Comparison of ENCODE assay signal across 20 cellular contexts in the genomic region with DNA sequence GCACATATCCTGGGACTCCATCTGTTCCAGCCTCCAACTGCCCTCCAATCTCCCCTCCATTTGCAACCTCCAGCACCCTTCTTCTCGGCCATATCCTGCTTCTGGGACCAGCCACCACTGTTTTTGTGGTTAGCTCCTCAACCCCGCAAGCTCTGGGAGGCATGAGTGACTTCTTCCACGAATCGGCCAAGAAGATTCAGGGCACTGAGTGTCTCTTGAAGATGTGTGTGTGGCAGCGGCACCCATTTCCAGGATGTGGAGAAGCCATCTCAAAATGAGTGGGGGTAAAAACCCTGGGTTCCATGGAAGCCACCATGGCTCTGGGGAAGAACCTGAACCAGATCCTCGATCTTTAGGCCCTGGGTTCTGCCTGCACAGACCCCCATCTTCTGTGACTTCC.
DNase-seq lines count a peak whose midpoint lies in the region; ATAC-seq and TF ChIP-seq lines count a peak whose summit lies in the region.
"Had no signal": no experiment of that assay in that cellular context is flagged by ENCODE, and none has a peak within 500 bp of the region (broad histone marks: within the 10 kb centered on the region; RNA-seq: fewer than 3 reads in every experiment).

No MANE protein-coding gene starts in this region.

- peaks cover 10% of the 10 kb centered on the region for H3K36me3 Mint-ChIP-seq in activated CD4-positive, alpha-beta T cell treated with anti-CD3 and anti-CD28 coated beads, Interleukin-2, amount 10 ng/mL, durations not matched to agents 24 days and 14 days (ENCODE audit: low read depth)
- peaks cover 7% of the 10 kb centered on the region for H3K36me3 Mint-ChIP-seq in activated CD8-positive, alpha-beta T cell treated with anti-CD3 and anti-CD28 coated beads, Interleukin-2, amount 10 ng/mL, durations not matched to agents 7 days and 5 days (ENCODE audit: low read depth)
- H3K36me3 Mint-ChIP-seq in naive thymus-derived CD4-positive, alpha-beta T cell, result peaks cover 0 to 15% (median 8%) of the 10 kb centered on the region in 5 donors

- H3K4me2 ChIP-seq in DOHH2 (ENCODE audit: low read length), result peak overlapping the region; percentile 98
- H3K4me2 ChIP-seq: smooth muscle cell had no signal

- H3K4me3 ChIP-seq in DOHH2 (ENCODE audit: low read length) (peak overlapping the region; percentile 55), suprapubic skin (no peak overlapping the region)
- H3K4me3 ChIP-seq in naive thymus-derived CD4-positive, alpha-beta T cell (ENCODE audit: low read length), result no peak overlapping the region
- H3K4me3 ChIP-seq: body of pancreas, K562, lung, smooth muscle cell had no signal

- H3K4me1 Mint-ChIP-seq in activated CD4-positive, alpha-beta T cell treated with anti-CD3 and anti-CD28 coated beads, Interleukin-2, amount 10 ng/mL, durations not matched to agents 24 days and 14 days, result peaks cover 47% of the 10 kb centered on the region
- peaks cover 52% of the 10 kb centered on the region for H3K4me1 Mint-ChIP-seq in activated CD8-positive, alpha-beta T cell treated with anti-CD3 and anti-CD28 coated beads, Interleukin-2, amount 10 ng/mL, durations not matched to agents 7 days and 5 days (ENCODE audit: low read depth)
- peaks cover 46 to 93% (median 68%) of the 10 kb centered on the region in 7 donors for H3K4me1 Mint-ChIP-seq in naive thymus-derived CD4-positive, alpha-beta T cell

- peak overlapping the region; percentile 50 for H3K4me3 Mint-ChIP-seq in activated CD4-positive, alpha-beta T cell treated with anti-CD3 and anti-CD28 coated beads, Interleukin-2, amount 10 ng/mL, durations not matched to agents 24 days and 14 days
- no peak overlapping the region for H3K4me3 Mint-ChIP-seq in activated CD8-positive, alpha-beta T cell treated with anti-CD3 and anti-CD28 coated beads, Interleukin-2, amount 10 ng/mL, durations not matched to agents 7 days and 5 days
- H3K4me3 Mint-ChIP-seq in naive thymus-derived CD4-positive, alpha-beta T cell, result peak overlapping the region in 8 of 10 donors; percentile 2 to 79 (median 46)
- H3K4me3 Mint-ChIP-seq: HFFc6 had no signal

- H3K4me1 ChIP-seq in DOHH2 (ENCODE audit: control insufficient read depth, low read length), result peaks cover 97% of the 10 kb centered on the region
- peaks cover 8 to 39% of the 10 kb centered on the region in 2 donors for H3K4me1 ChIP-seq in naive thymus-derived CD4-positive, alpha-beta T cell (ENCODE audit: control insufficient read depth in 2 of 2, insufficient read depth in 2 of 2, low read length in 2 of 2)
- H3K4me1 ChIP-seq in suprapubic skin, result peaks cover 38% of the 10 kb centered on the region
- H3K4me1 ChIP-seq: BE2C had no signal

- H4K20me1 ChIP-seq in DOHH2 (ENCODE audit: control insufficient read depth, insufficient read depth, low read depth, low read length), result no peaks in the 10 kb centered on the region

- no peaks in the 10 kb centered on the region for H3K27me3 Mint-ChIP-seq in activated CD4-positive, alpha-beta T cell treated with anti-CD3 and anti-CD28 coated beads, Interleukin-2, amount 10 ng/mL, durations not matched to agents 24 days and 14 days
- H3K27me3 Mint-ChIP-seq in activated CD8-positive, alpha-beta T cell treated with anti-CD3 and anti-CD28 coated beads, Interleukin-2, amount 10 ng/mL, durations not matched to agents 7 days and 5 days (ENCODE audit: low read depth), result no peaks in the 10 kb centered on the region
- no peaks in the 10 kb centered on the region for H3K27me3 Mint-ChIP-seq in naive thymus-derived CD4-positive, alpha-beta T cell

- H3K79me2 ChIP-seq in DOHH2 (ENCODE audit: control insufficient read depth, low read length), result peaks cover 80% of the 10 kb centered on the region

- CTCF ChIA-PET in activated CD8-positive, alpha-beta T cell treated with anti-CD3 and anti-CD28 coated beads, Interleukin-2, amount 10 ng/mL, durations not matched to agents 7 days and 5 days (lab: Charles Lee), result no interaction called here
- CTCF ChIA-PET in naive thymus-derived CD4-positive, alpha-beta T cell (lab: Charles Lee), result no interaction called here

- intact Hi-C loops in activated CD4-positive, alpha-beta T cell treated with anti-CD3 and anti-CD28 coated beads, Interleukin-2, amount 10 ng/mL, durations not matched to agents 24 days and 14 days (cut with micrococcal nuclease), result no loop called here
- intact Hi-C loops in naive thymus-derived CD4-positive, alpha-beta T cell (cut with micrococcal nuclease), result no loop called here

- peak overlapping the region; percentile 88 for H3K27ac Mint-ChIP-seq in activated CD4-positive, alpha-beta T cell treated with anti-CD3 and anti-CD28 coated beads, Interleukin-2, amount 10 ng/mL, durations not matched to agents 24 days and 14 days
- H3K27ac Mint-ChIP-seq in activated CD8-positive, alpha-beta T cell treated with anti-CD3 and anti-CD28 coated beads, Interleukin-2, amount 10 ng/mL, durations not matched to agents 7 days and 5 days, result peak overlapping the region; percentile 44
- H3K27ac Mint-ChIP-seq in naive thymus-derived CD4-positive, alpha-beta T cell, result peak overlapping the region; percentile 57 to 93 (median 86)
- H3K27ac Mint-ChIP-seq: HFFc6 had no signal

- POLR2A ChIA-PET in activated CD8-positive, alpha-beta T cell treated with anti-CD3 and anti-CD28 coated beads, Interleukin-2, amount 10 ng/mL, durations not matched to agents 7 days and 5 days (lab: Charles Lee), result interaction anchor here (1.0 kb wide), 1 partner anchor 11 kb away, joined by 5 read pairs; no protein-coding TSS in a partner anchor
- POLR2A ChIA-PET in naive thymus-derived CD4-positive, alpha-beta T cell (lab: Charles Lee), result interaction anchor here (4.2 kb wide), 1 partner anchor 13 kb away, joined by 26 read pairs; no protein-coding TSS in a partner anchor

- H3K27me3 ChIP-seq in DOHH2 (ENCODE audit: control insufficient read depth, low read length) (no peaks in the 10 kb centered on the region), suprapubic skin (no peaks in the 10 kb centered on the region)
- no peaks in the 10 kb centered on the region for H3K27me3 ChIP-seq in naive thymus-derived CD4-positive, alpha-beta T cell (ENCODE audit: control insufficient read depth in 2 of 2, insufficient read depth in 2 of 2, low read length in 2 of 2)
- H3K27me3 ChIP-seq: BE2C, body of pancreas had no signal

- peak; percentile 69 for DNase-seq in activated CD4-positive, alpha-beta T cell treated with anti-CD3 and anti-CD28 coated beads, Interleukin-2, amount 10 ng/mL, durations not matched to agents 24 days and 14 days
- DNase-seq in activated CD4-positive, alpha-beta T cell treated with anti-CD3 and anti-CD28 coated beads, Interleukin-2, amount 50 U/mL, for 4 hours, result no peak
- DNase-seq in activated CD8-positive, alpha-beta T cell treated with anti-CD3 and anti-CD28 coated beads, Interleukin-2, amount 10 ng/mL, durations not matched to agents 7 days and 5 days, result no peak
- no peak for DNase-seq in naive thymus-derived CD4-positive, alpha-beta T cell
- DNase-seq in suprapubic skin (ENCODE audit: low spot score in 2 of 2), result no peak
- DNase-seq: BE2C, body of pancreas, HFFc6, kidney, NCI-H1694, NCI-H2227 treated with DMSO at 0.1 percent for 48 hours, NCI-H774, PC-3, SHP77 had no signal

- TF ChIP-seq CTCF in DOHH2 (IDR thresholded peaks at IDR 0.05; ENCODE audit: low read depth, low read length, poor library complexity, severe bottlenecking) (no peak), suprapubic skin (IDR thresholded peaks at IDR 0.05) (no peak)

- H3K36me3 ChIP-seq in DOHH2 (ENCODE audit: control insufficient read depth, low read length), result peaks cover 15% of the 10 kb centered on the region
- peaks cover 0 to 4% (median 0%) of the 10 kb centered on the region in 3 experiments for H3K36me3 ChIP-seq in naive thymus-derived CD4-positive, alpha-beta T cell (ENCODE audit: control insufficient read depth in 2 of 3, insufficient read depth in 3 of 3, low read length in 3 of 3)
- peaks cover 2% of the 10 kb centered on the region for H3K36me3 ChIP-seq in suprapubic skin
- H3K36me3 ChIP-seq: BE2C had no signal

- H3K27ac ChIP-seq in DOHH2 (ENCODE audit: low read depth, low read length) (peak overlapping the region; percentile 98), suprapubic skin (no peak overlapping the region)
- peak overlapping the region; percentile 46 for H3K27ac ChIP-seq in naive thymus-derived CD4-positive, alpha-beta T cell (ENCODE audit: low read depth, low read length)
- H3K27ac ChIP-seq: body of pancreas had no signal

- no peak for TF ChIP-seq EP300 in suprapubic skin (IDR thresholded peaks at IDR 0.05)

- 97% methylated on average over 5 of the region's 6 CpGs for WGBS in suprapubic skin

- no peaks in the 10 kb centered on the region for H3K9me3 Mint-ChIP-seq in activated CD4-positive, alpha-beta T cell treated with anti-CD3 and anti-CD28 coated beads, Interleukin-2, amount 10 ng/mL, durations not matched to agents 24 days and 14 days
- H3K9me3 Mint-ChIP-seq in activated CD8-positive, alpha-beta T cell treated with anti-CD3 and anti-CD28 coated beads, Interleukin-2, amount 10 ng/mL, durations not matched to agents 7 days and 5 days (ENCODE audit: insufficient read depth), result no peaks in the 10 kb centered on the region
- H3K9me3 Mint-ChIP-seq in naive thymus-derived CD4-positive, alpha-beta T cell, result no peaks in the 10 kb centered on the region
- H3K9me3 Mint-ChIP-seq: HFFc6 had no signal

- H3K9me3 ChIP-seq in DOHH2 (ENCODE audit: control insufficient read depth, insufficient read depth, low read length) (0 out of 2 replicates have a peak, but pooled peaks cover 3% of the 10 kb centered on the region), suprapubic skin (no peaks in the 10 kb centered on the region)
- no peaks in the 10 kb centered on the region for H3K9me3 ChIP-seq in naive thymus-derived CD4-positive, alpha-beta T cell (ENCODE audit: control insufficient read depth in 2 of 3, low read length in 3 of 3)
- H3K9me3 ChIP-seq: BE2C, body of pancreas had no signal

- ATAC-seq in activated CD8-positive, alpha-beta T cell treated with anti-CD3 and anti-CD28 coated beads, Interleukin-2, amount 10 ng/mL, durations not matched to agents 7 days and 5 days, result no peak
- ATAC-seq in naive thymus-derived CD4-positive, alpha-beta T cell, result no peak
- ATAC-seq in HG03442 (IDR thresholded peaks at IDR 0.05; ENCODE audit: unreplicated experiment) (no peak), HG02840 (IDR thresholded peaks at IDR 0.05; ENCODE audit: low FRiP score, unreplicated experiment) (no peak)
- ATAC-seq: body of pancreas, K562, PC-3 had no signal

- peaks cover 52% of the 10 kb centered on the region for H3F3A ChIP-seq in DOHH2 (ENCODE audit: control insufficient read depth, insufficient read depth)

- H3K9me2 ChIP-seq in DOHH2 (replicated peaks; ENCODE audit: control insufficient read depth, low read length), result no peaks in the 10 kb centered on the region

- TF ChIP-seq POLR2A in suprapubic skin (IDR thresholded peaks at IDR 0.05), result no peak
